In genomic region chr15:100688549-100689120, GRCh38 we compare ENCODE assay signal across 29 cellular contexts.
DNase-seq lines count a peak whose midpoint lies in the region; ATAC-seq and TF ChIP-seq lines count a peak whose summit lies in the region.
"Had no signal": no experiment of that assay in that cellular context is flagged by ENCODE, and none has a peak within 500 bp of the region (broad histone marks: within the 10 kb centered on the region; RNA-seq: fewer than 3 reads in every experiment).

No MANE protein-coding gene starts in this region.

- no peak overlapping the region for H3K4me3 ChIP-seq in ACC112 (ENCODE audit: low read depth, low read length)
- no peak overlapping the region for H3K4me3 ChIP-seq in SJCRH30
- no peak overlapping the region for H3K4me3 ChIP-seq in esophagus squamous epithelium
- H3K4me3 ChIP-seq in psoas muscle: no peak overlapping the region
- H3K4me3 ChIP-seq: thoracic aorta had no signal

- H3K9me3 ChIP-seq in SJCRH30 (replicated peaks): no peaks in the 10 kb centered on the region
- H3K9me3 ChIP-seq in esophagus squamous epithelium: no peaks in the 10 kb centered on the region
- H3K9me3 ChIP-seq in psoas muscle: no peaks in the 10 kb centered on the region
- H3K9me3 ChIP-seq: thoracic aorta had no signal

- H3K36me3 Mint-ChIP-seq in activated naive CD4-positive, alpha-beta T cell treated with anti-CD3 and anti-CD28 coated beads for 36 hours (ENCODE audit: low read depth): no peaks in the 10 kb centered on the region
- H3K36me3 Mint-ChIP-seq: CD4-positive, alpha-beta memory T cell had no signal

- intact Hi-C loops in esophagus squamous epithelium (cut with DNase I) (no loop called here), psoas muscle (cut with DNase I) (no loop called here)
- intact Hi-C loops in activated naive CD4-positive, alpha-beta T cell treated with anti-CD3 and anti-CD28 coated beads for 36 hours (cut with micrococcal nuclease): no loop called here

- H3K36me3 ChIP-seq in ACC112 (ENCODE audit: insufficient read depth, low read length) (no peaks in the 10 kb centered on the region), SJCRH30 (no peaks in the 10 kb centered on the region), esophagus squamous epithelium (no peaks in the 10 kb centered on the region), psoas muscle (ENCODE audit: insufficient read depth in 1 of 2, low read depth in 1 of 2) (no peaks in the 10 kb centered on the region)
- H3K36me3 ChIP-seq: thoracic aorta, WERI-Rb-1 had no signal

- H3K27ac ChIP-seq in ACC112 (ENCODE audit: low read depth, low read length) (peak overlapping the region; percentile 99), SJCRH30 (peak overlapping the region; percentile 37), esophagus squamous epithelium (peak overlapping the region; percentile 27 to 88 (median 71)), psoas muscle (peak overlapping the region; percentile 36)
- H3K27ac ChIP-seq: thoracic aorta, WERI-Rb-1 had no signal

- 77 to 80% methylated on average over 6 to 7 of the region's 13 CpGs for WGBS in esophagus squamous epithelium, 2 donors
- WGBS in psoas muscle, 3 donors: 83 to 88% (median 87%) methylated on average over 13 of the region's 13 CpGs

- ATAC-seq in psoas muscle: no peak
- ATAC-seq in GM21825 (IDR thresholded peaks at IDR 0.05; ENCODE audit: unreplicated experiment): no peak
- no peak for ATAC-seq in GM19351 (IDR thresholded peaks at IDR 0.05; ENCODE audit: unreplicated experiment)
- ATAC-seq: activated T-cell treated with anti-CD3 and anti-CD28 coated beads, Interleukin-2, amount 50 U/mL, for 72 hours had no signal

- H3K27me3 Mint-ChIP-seq in activated naive CD4-positive, alpha-beta T cell treated with anti-CD3 and anti-CD28 coated beads for 36 hours (ENCODE audit: low read depth): peaks cover 6% of the 10 kb centered on the region

- no peak overlapping the region for H2AFZ ChIP-seq in ACC112 (ENCODE audit: low read length, unreplicated experiment)

- no peaks in the 10 kb centered on the region for H3K4me1 Mint-ChIP-seq in activated naive CD4-positive, alpha-beta T cell treated with anti-CD3 and anti-CD28 coated beads for 36 hours (ENCODE audit: low read depth)
- H3K4me1 Mint-ChIP-seq: activated CD4-positive, alpha-beta T cell treated with anti-CD3 and anti-CD28 coated beads, Interleukin-2, amount 10 ng/mL, durations not matched to agents 7 days and 5 days; CD4-positive, alpha-beta memory T cell had no signal

- no peak for TF ChIP-seq POLR2A in esophagus squamous epithelium (IDR thresholded peaks at IDR 0.05)

- H3K4me1 ChIP-seq in ACC112 (ENCODE audit: control insufficient read depth, insufficient read depth, low read length, unreplicated experiment): peaks cover 33% of the 10 kb centered on the region
- peaks cover 33% of the 10 kb centered on the region for H3K4me1 ChIP-seq in SJCRH30
- H3K4me1 ChIP-seq in esophagus squamous epithelium: peaks cover 2 to 48% (median 7%) of the 10 kb centered on the region in 3 donors
- no peaks in the 10 kb centered on the region for H3K4me1 ChIP-seq in psoas muscle

- H3K4me3 Mint-ChIP-seq in activated naive CD4-positive, alpha-beta T cell treated with anti-CD3 and anti-CD28 coated beads for 36 hours: no peak overlapping the region
- H3K4me3 Mint-ChIP-seq: activated CD4-positive, alpha-beta T cell treated with anti-CD3 and anti-CD28 coated beads, Interleukin-2, amount 10 ng/mL, durations not matched to agents 7 days and 5 days; activated T-cell treated with anti-CD3 and anti-CD28 coated beads, Interleukin-2, amount 50 U/mL, for 72 hours; CD4-positive, alpha-beta memory T cell; T-helper 2 cell treated with Interferon-gamma antibody and Interleukin-4, amounts not matched to agents 5 μg/mL and 100 μg/mL, for 36 hours had no signal

- H3K79me2 ChIP-seq in ACC112 (ENCODE audit: control insufficient read depth, insufficient read depth, low read length, unreplicated experiment): no peaks in the 10 kb centered on the region

- TF ChIP-seq CTCF in esophagus squamous epithelium (IDR thresholded peaks at IDR 0.05) (no peak), psoas muscle (IDR thresholded peaks at IDR 0.05) (no peak)

- no peak overlapping the region for H3K27ac Mint-ChIP-seq in activated naive CD4-positive, alpha-beta T cell treated with anti-CD3 and anti-CD28 coated beads for 36 hours
- H3K27ac Mint-ChIP-seq: activated CD4-positive, alpha-beta T cell treated with anti-CD3 and anti-CD28 coated beads, Interleukin-2, amount 10 ng/mL, durations not matched to agents 7 days and 5 days; activated T-cell treated with anti-CD3 and anti-CD28 coated beads, Interleukin-2, amount 50 U/mL, for 72 hours; CD4-positive, alpha-beta memory T cell; T-helper 2 cell treated with Interferon-gamma antibody and Interleukin-4, amounts not matched to agents 5 μg/mL and 100 μg/mL, for 36 hours had no signal

- CTCF ChIA-PET in activated naive CD4-positive, alpha-beta T cell treated with anti-CD3 and anti-CD28 coated beads for 36 hours (lab: Charles Lee): no interaction called here

- no peak for DNase-seq in SJCRH30
- no peak for DNase-seq in esophagus squamous epithelium (lab: John Stamatoyannopoulos, UW)
- DNase-seq in psoas muscle: no peak
- DNase-seq in activated naive CD4-positive, alpha-beta T cell treated with anti-CD3 and anti-CD28 coated beads for 36 hours: no peak
- no peak for DNase-seq in DMS79 treated with DMSO at 0.1 percent for 48 hours (lab: John Stamatoyannopoulos, UW)
- DNase-seq: 8988T; activated CD4-positive, alpha-beta T cell treated with anti-CD3 and anti-CD28 coated beads, Interleukin-2, amount 10 ng/mL, durations not matched to agents 7 days and 5 days; activated naive CD4-positive, alpha-beta T cell treated with Interleukin-2 at 50 U/mL for 16 hours; activated T-cell treated with anti-CD3 and anti-CD28 coated beads, Interleukin-2, amount 50 U/mL, for 72 hours; AML-193; amygdala; caudate nucleus; CD4-positive, alpha-beta memory T cell; dermis blood vessel endothelial cell; DMS153; head of caudate nucleus; Karpas-422; left cardiac atrium; mammary epithelial cell; MV-4-11; NCI-H1694 treated with DMSO at 0.1 percent for 48 hours; NCI-H526; stimulated activated naive CD4-positive, alpha-beta T cell treated with Interleukin-2 at 50 U/mL for 16 hours; WERI-Rb-1 had no signal

- H3K27me3 ChIP-seq in ACC112 (ENCODE audit: insufficient read depth, low read length) (no peaks in the 10 kb centered on the region), SJCRH30 (no peaks in the 10 kb centered on the region), esophagus squamous epithelium (peaks cover 0 to 5% (median 0%) of the 10 kb centered on the region in 4 donors), psoas muscle (ENCODE audit: insufficient read depth in 3 of 3, low read length in 2 of 3) (no peaks in the 10 kb centered on the region)

- no peaks in the 10 kb centered on the region for H3K9me3 Mint-ChIP-seq in activated naive CD4-positive, alpha-beta T cell treated with anti-CD3 and anti-CD28 coated beads for 36 hours
- H3K9me3 Mint-ChIP-seq: activated CD4-positive, alpha-beta T cell treated with anti-CD3 and anti-CD28 coated beads, Interleukin-2, amount 10 ng/mL, durations not matched to agents 7 days and 5 days; activated T-cell treated with anti-CD3 and anti-CD28 coated beads, Interleukin-2, amount 50 U/mL, for 72 hours; T-helper 2 cell treated with Interferon-gamma antibody and Interleukin-4, amounts not matched to agents 5 μg/mL and 100 μg/mL, for 36 hours had no signal

Comparison
In these comparisons a context has a peak if more than half of its experiments do, and no peak if none do; other contexts are left out.
1. H3K27ac ChIP-seq: peak in every context shown above with its lines; median percentile 99 in ACC112; 71 in esophagus squamous epithelium; 37 in SJCRH30; 36 in psoas muscle.